10 cellular contexts compared by ENCODE assay signal in genomic region chr6:16305246-16305725, GRCh38.
DNase-seq lines count a peak whose midpoint lies in the region; ATAC-seq and TF ChIP-seq lines count a peak whose summit lies in the region.
"Had no signal": no experiment of that assay in that cellular context is flagged by ENCODE, and none has a peak within 500 bp of the region (broad histone marks: within the 10 kb centered on the region; RNA-seq: fewer than 3 reads in every experiment).

No MANE protein-coding gene starts in this region.

- in situ Hi-C loops in HAP-1 (cut with MboI; ENCODE audit: low sequenced_read_pairs), result no loop called here

- H3K27ac ChIP-seq in heart right ventricle, result no peak overlapping the region
- H3K27ac ChIP-seq: HL-60 had no signal

- H3K4me1 ChIP-seq in heart right ventricle (peaks cover 0 to 15% (median 3%) of the 10 kb centered on the region in 9 donors), HAP-1 (peaks cover 2% of the 10 kb centered on the region; the same call in 1 of the 2 replicates)

- H3K27me3 ChIP-seq in heart right ventricle, result no peaks in the 10 kb centered on the region
- H3K27me3 ChIP-seq in HAP-1 (ENCODE audit: low read depth), result no peaks in the 10 kb centered on the region
- H3K27me3 ChIP-seq: spleen had no signal

- ATAC-seq in heart right ventricle (no peak), HG02885 (IDR thresholded peaks at IDR 0.05; ENCODE audit: poor library complexity, unreplicated experiment) (peak; percentile 87)

- H3K36me3 ChIP-seq in heart right ventricle (peaks cover 0 to 49% (median 0%) of the 10 kb centered on the region in 9 donors), HAP-1 (replicated peaks) (no peaks in the 10 kb centered on the region)

- H3K9me3 ChIP-seq in heart right ventricle, result no peaks in the 10 kb centered on the region
- H3K9me3 ChIP-seq in HAP-1, result no peaks in the 10 kb centered on the region
- H3K9me3 ChIP-seq: spleen had no signal

- DNase-seq in cardiac septum (ENCODE audit: low spot score), result peak; percentile 14
- no peak for DNase-seq in heart right ventricle
- DNase-seq in NOMO-1 treated with DMSO at 0.1 percent for 48 hours (lab: John Stamatoyannopoulos, UW; ENCODE audit: unreplicated experiment), result peak; percentile 91
- DNase-seq in NCI-H774 (lab: John Stamatoyannopoulos, UW), result no peak
- DNase-seq in NCI-H524 (lab: John Stamatoyannopoulos, UW), result no peak
- no peak for DNase-seq in HAP-1 (ENCODE audit: low spot score in 2 of 2)
- no peak for DNase-seq in NCI-H69 (lab: John Stamatoyannopoulos, UW)
- DNase-seq: spleen had no signal

- WGBS in heart right ventricle, 2 donors, result 78 to 81% methylated on average over 7 of the region's 7 CpGs

- intact Hi-C loops in cardiac septum (cut with DNase I) (no loop called here), heart right ventricle (cut with DNase I) (no loop called here)

- no peak overlapping the region for H3K4me3 ChIP-seq in heart right ventricle
- no peak overlapping the region for H3K4me3 ChIP-seq in HAP-1

- no peak for TF ChIP-seq CTCF in heart right ventricle (IDR thresholded peaks at IDR 0.05)

Comparison
In these comparisons a context has a peak if more than half of its experiments do, and no peak if none do; other contexts are left out.
1. DNase-seq: peak in cardiac septum (single experiment) and NOMO-1 treated with DMSO at 0.1 percent for 48 hours (single experiment); none in heart right ventricle (0 of 2), NCI-H774 (single experiment), NCI-H524 (0 of 2), HAP-1 (0 of 2) and NCI-H69 (single experiment).